8 cellular contexts compared by ENCODE assay signal in the genomic region with DNA sequence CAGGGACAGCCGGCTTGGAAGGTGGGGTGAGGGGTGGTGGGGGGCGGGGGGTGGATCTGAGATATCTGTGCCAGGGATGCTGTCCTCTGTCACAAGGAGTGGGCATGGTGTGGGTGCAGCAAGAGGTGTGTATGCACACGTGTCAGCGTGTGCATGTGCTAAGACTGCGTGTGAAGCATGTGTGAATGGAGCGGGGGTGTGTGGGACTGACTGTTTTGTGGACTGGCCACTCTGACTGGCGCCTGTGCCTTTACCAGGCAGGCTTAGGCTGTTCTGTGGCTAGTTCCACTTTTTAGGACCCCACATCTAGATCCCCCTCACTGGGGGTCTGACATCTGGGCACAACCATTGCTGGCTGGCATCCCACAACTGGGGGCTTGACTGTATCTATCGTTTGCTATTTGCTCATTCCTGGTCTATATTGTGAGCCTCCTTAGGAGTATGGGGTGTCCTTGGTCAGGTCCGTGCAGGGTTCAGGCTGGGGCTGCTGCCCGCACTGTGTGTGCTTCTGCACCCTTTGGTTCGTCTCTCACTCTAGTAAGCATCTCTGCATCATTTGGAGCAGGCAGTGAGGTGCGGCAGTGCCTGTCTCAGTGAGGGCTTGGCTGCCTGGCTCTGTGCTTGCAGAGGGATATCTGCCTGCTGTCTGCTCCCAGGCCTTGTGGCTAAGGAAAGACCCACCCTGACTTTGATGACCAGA. TPM values are rescaled to one million over a fixed set of nuclear protein-coding genes. Genes with fewer than 3 reads are reported as not detected.
A peak's percentile ranks its signal among the peaks of the same experiment; 100 is the strongest.
DNase-seq lines count a peak whose midpoint lies in the region; ATAC-seq and TF ChIP-seq lines count a peak whose summit lies in the region.

No MANE protein-coding gene starts in this region.

- no peaks in the 10 kb centered on the region for H3K9me3 ChIP-seq in CD4-positive, CD25-positive, alpha-beta regulatory T cell (ENCODE audit: control insufficient read depth in 2 of 2, low read length in 2 of 2)
- H3K9me3 ChIP-seq in duodenal mucosa (ENCODE audit: control insufficient read depth in 1 of 2, low read length in 2 of 2): no peaks in the 10 kb centered on the region

- no peaks in the 10 kb centered on the region for H3K9me3 Mint-ChIP-seq in CD4-positive, CD25-positive, alpha-beta regulatory T cell
- H3K9me3 Mint-ChIP-seq in neural crest cell: no peaks in the 10 kb centered on the region

- no peak for ATAC-seq in CD4-positive, CD25-positive, alpha-beta regulatory T cell (ENCODE audit: low read depth in 2 of 2)
- no peak for ATAC-seq in HG02973 (IDR thresholded peaks at IDR 0.05; ENCODE audit: unreplicated experiment)

- H3K4me3 Mint-ChIP-seq in CD4-positive, CD25-positive, alpha-beta regulatory T cell: peak overlapping the region; percentile 96 to 99 (median 97)
- H3K4me3 Mint-ChIP-seq in neural crest cell: peak overlapping the region; percentile 96

- peak overlapping the region; percentile 85 for H3K27ac ChIP-seq in CD4-positive, CD25-positive, alpha-beta regulatory T cell (ENCODE audit: insufficient read depth, low read length, poor library complexity, severe bottlenecking)
- H3K27ac ChIP-seq in duodenal mucosa (ENCODE audit: low read depth, low read length): no peak overlapping the region

- H3K27me3 Mint-ChIP-seq in CD4-positive, CD25-positive, alpha-beta regulatory T cell: peaks cover 4% of the 10 kb centered on the region
- no peaks in the 10 kb centered on the region for H3K27me3 Mint-ChIP-seq in neural crest cell (ENCODE audit: low read depth)

- H3K9ac ChIP-seq in duodenal mucosa (ENCODE audit: low read depth in 1 of 2, low read length in 2 of 2): peak overlapping the region; percentile 62 to 70

- no peak for TF ChIP-seq POLR2A in NB4 (IDR thresholded peaks at IDR 0.05; ENCODE audit: extremely low read depth, insufficient read length)

- H3K4me3 ChIP-seq in CD4-positive, CD25-positive, alpha-beta regulatory T cell (ENCODE audit: low read depth, low read length): peak overlapping the region; percentile 84
- peak overlapping the region; percentile 87 for H3K4me3 ChIP-seq in NB4 (ENCODE audit: low read depth, low read length)
- H3K4me3 ChIP-seq in duodenal mucosa (ENCODE audit: low read depth in 1 of 2, low read length in 2 of 2): peak overlapping the region; percentile 89 to 98

- DNase-seq in CD4-positive, CD25-positive, alpha-beta regulatory T cell: peak in 1 of 3 donors; percentile 24
- DNase-seq in NB4 (ENCODE audit: low read depth) (no peak), neural crest cell (ENCODE audit: low read depth, low spot score) (no peak), inferior parietal cortex (ENCODE audit: extremely low spot score) (no peak), HuH-7.5 (ENCODE audit: low spot score) (no peak), OCI-M2 (lab: John Stamatoyannopoulos, UW; ENCODE audit: unreplicated experiment) (no peak)

- no peak for TF ChIP-seq CTCF in NB4 (IDR thresholded peaks at IDR 0.05; ENCODE audit: low read depth, low read length)
- TF ChIP-seq CTCF in neural crest cell (conservative IDR thresholded peaks at IDR 0.05): no peak

- H3K27me3 ChIP-seq in CD4-positive, CD25-positive, alpha-beta regulatory T cell (ENCODE audit: control insufficient read depth, insufficient read depth, low read length): no peaks in the 10 kb centered on the region
- H3K27me3 ChIP-seq in duodenal mucosa (ENCODE audit: control insufficient read depth in 1 of 2, insufficient read depth in 2 of 2, low read length in 2 of 2): no peaks in the 10 kb centered on the region

- peaks cover 7 to 71% (median 42%) of the 10 kb centered on the region in 4 donors for H3K4me1 Mint-ChIP-seq in CD4-positive, CD25-positive, alpha-beta regulatory T cell
- peaks cover 62% of the 10 kb centered on the region for H3K4me1 Mint-ChIP-seq in neural crest cell

- H3K36me3 ChIP-seq in CD4-positive, CD25-positive, alpha-beta regulatory T cell (ENCODE audit: control insufficient read depth, insufficient read depth, low read length): no peaks in the 10 kb centered on the region
- peaks cover under 1 to 14% of the 10 kb centered on the region in 2 donors for H3K36me3 ChIP-seq in duodenal mucosa (ENCODE audit: control insufficient read depth in 1 of 2, insufficient read depth in 2 of 2, low read length in 2 of 2)

- peaks cover 5% of the 10 kb centered on the region for H3K36me3 Mint-ChIP-seq in CD4-positive, CD25-positive, alpha-beta regulatory T cell
- no peaks in the 10 kb centered on the region for H3K36me3 Mint-ChIP-seq in neural crest cell (ENCODE audit: low read depth)

- peak overlapping the region; percentile 64 to 96 (median 94) for H3K27ac Mint-ChIP-seq in CD4-positive, CD25-positive, alpha-beta regulatory T cell
- peak overlapping the region; percentile 67 for H3K27ac Mint-ChIP-seq in neural crest cell (ENCODE audit: unreplicated experiment)

- peaks cover 54% of the 10 kb centered on the region for H3K4me1 ChIP-seq in CD4-positive, CD25-positive, alpha-beta regulatory T cell (ENCODE audit: control insufficient read depth, insufficient read depth, low read length, poor library complexity, severe bottlenecking)
- peaks cover 57% of the 10 kb centered on the region in 2 donors for H3K4me1 ChIP-seq in duodenal mucosa (ENCODE audit: control insufficient read depth in 1 of 2, insufficient read depth in 2 of 2, low read length in 2 of 2)

RNA-seq across cellular contexts. Expression of a gene that starts 1.9 kb away (rescaled TPM):
- 203 TPM for total RNA-seq in CD4-positive, CD25-positive, alpha-beta regulatory T cell
- 10 to 100 TPM; 23.3 to 30.9 (median 26.7) TPM for polyA plus RNA-seq in CD4-positive, CD25-positive, alpha-beta regulatory T cell
- total RNA-seq in neural crest cell: 93.1 and 105 TPM in 2 replicates

RNA-seq across cellular contexts. Expression of a gene that starts 2.1 kb away (rescaled TPM):
- total RNA-seq in CD4-positive, CD25-positive, alpha-beta regulatory T cell: not detected
- under 1 TPM in 1 of 4 donors, not detected in 3; 0.40 TPM for polyA plus RNA-seq in CD4-positive, CD25-positive, alpha-beta regulatory T cell
- not detected in 2 replicates for total RNA-seq in neural crest cell

RNA-seq across cellular contexts. Expression of a gene that starts 34.3 kb away (rescaled TPM):
- 14.4 TPM for total RNA-seq in CD4-positive, CD25-positive, alpha-beta regulatory T cell
- polyA plus RNA-seq in CD4-positive, CD25-positive, alpha-beta regulatory T cell: 10 to 100 TPM in 3 of 4 donors, 1 to 10 TPM in 1; 2.2 to 31.4 (median 17.6) TPM
- total RNA-seq in neural crest cell: 26.7 and 28.2 TPM in 2 replicates

RNA-seq across cellular contexts. Expression of a gene that starts 46.3 kb away (rescaled TPM):
- total RNA-seq in CD4-positive, CD25-positive, alpha-beta regulatory T cell: 36.2 TPM
- polyA plus RNA-seq in CD4-positive, CD25-positive, alpha-beta regulatory T cell: 10 to 100 TPM in 2 of 4 donors, 1 to 10 TPM in 2; 8.0 to 11.9 (median 10.4) TPM
- total RNA-seq in neural crest cell: 43.7 and 46.6 TPM in 2 replicates
